Comparison of ENCODE assay signal across 8 cellular contexts in genomic region chr15:63600646-63601025, GRCh38. TPM values are rescaled to one million over a fixed set of nuclear protein-coding genes. Genes with fewer than 3 reads are reported as not detected.
DNase-seq lines count a peak whose midpoint lies in the region; ATAC-seq and TF ChIP-seq lines count a peak whose summit lies in the region.

No MANE protein-coding gene starts in this region.

- TF ChIP-seq CTCF in VCaP (conservative IDR thresholded peaks at IDR 0.05) (peak; percentile 53), breast epithelium (IDR thresholded peaks at IDR 0.05) (peak in 1 of 3 donors; percentile 29)

- H3K36me3 ChIP-seq in ACC112 (ENCODE audit: insufficient read depth, low read length), result no peaks in the 10 kb centered on the region
- no peaks in the 10 kb centered on the region for H3K36me3 ChIP-seq in breast epithelium

- peak overlapping the region; percentile 88 for H3K4me3 ChIP-seq in ACC112 (ENCODE audit: low read depth, low read length)
- peak overlapping the region; percentile 58 to 90 (median 82) for H3K4me3 ChIP-seq in breast epithelium

- intact Hi-C loops in breast epithelium (cut with DNase I; ENCODE audit: low total_unique reads), result no loop called here

- peak overlapping the region; percentile 79 for H2AFZ ChIP-seq in ACC112 (ENCODE audit: low read length, unreplicated experiment)

- no peaks in the 10 kb centered on the region for H3K9me3 ChIP-seq in breast epithelium

- ATAC-seq in HG03060 (IDR thresholded peaks at IDR 0.05; ENCODE audit: low read depth, unreplicated experiment), result peak; percentile 53

- no peaks in the 10 kb centered on the region for H3K79me2 ChIP-seq in ACC112 (ENCODE audit: control insufficient read depth, insufficient read depth, low read length, unreplicated experiment)

- H3K27ac ChIP-seq in ACC112 (ENCODE audit: low read depth, low read length) (peak overlapping the region; percentile 31; the same call in 1 of the 2 replicates), VCaP (peak overlapping the region; percentile 99), breast epithelium (peak overlapping the region; percentile 86 to 87)

- no peaks in the 10 kb centered on the region for H3K4me1 ChIP-seq in ACC112 (ENCODE audit: control insufficient read depth, insufficient read depth, low read length, unreplicated experiment)
- peaks cover 6 to 10% of the 10 kb centered on the region in 2 donors for H3K4me1 ChIP-seq in breast epithelium

- TF ChIP-seq POLR2A in GM18526 (IDR thresholded peaks at IDR 0.05; ENCODE audit: extremely low read depth, insufficient read length) (peak; percentile 82), breast epithelium (IDR thresholded peaks at IDR 0.05) (peak; percentile 52)

- H3K27me3 ChIP-seq in ACC112 (ENCODE audit: insufficient read depth, low read length) (no peaks in the 10 kb centered on the region), breast epithelium (no peaks in the 10 kb centered on the region)

- DNase-seq in NCI-H2107 treated with DMSO at 0.1 percent for 48 hours (lab: John Stamatoyannopoulos, UW; ENCODE audit: unreplicated experiment) (peak; percentile 33), breast epithelium (ENCODE audit: low spot score in 2 of 2) (peak; percentile 72 to 84), inferior parietal cortex (ENCODE audit: extremely low spot score) (peak; percentile 79), smooth muscle cell of the brain vasculature (ENCODE audit: low read depth, low spot score) (peak; percentile 79)

RNA-seq across cellular contexts. Expression of gene FBXL22, which starts 3.4 kb away (rescaled TPM):
- total RNA-seq in breast epithelium, result 1 to 10 TPM in 2 of 3 donors, under 1 TPM in 1; 0.64 to 3.5 (median 2.0) TPM

Comparison
In these comparisons a context has a peak if more than half of its experiments do, and no peak if none do; other contexts are left out.
1. Peak in every context shown above with its lines: DNase-seq, ATAC-seq, H3K4me3 ChIP-seq and H3K27ac ChIP-seq.
2. H3K27ac ChIP-seq: peak in every context shown above with its lines; median percentile 99 in VCaP; 86 in breast epithelium; 31 in ACC112.